In the genomic region with DNA sequence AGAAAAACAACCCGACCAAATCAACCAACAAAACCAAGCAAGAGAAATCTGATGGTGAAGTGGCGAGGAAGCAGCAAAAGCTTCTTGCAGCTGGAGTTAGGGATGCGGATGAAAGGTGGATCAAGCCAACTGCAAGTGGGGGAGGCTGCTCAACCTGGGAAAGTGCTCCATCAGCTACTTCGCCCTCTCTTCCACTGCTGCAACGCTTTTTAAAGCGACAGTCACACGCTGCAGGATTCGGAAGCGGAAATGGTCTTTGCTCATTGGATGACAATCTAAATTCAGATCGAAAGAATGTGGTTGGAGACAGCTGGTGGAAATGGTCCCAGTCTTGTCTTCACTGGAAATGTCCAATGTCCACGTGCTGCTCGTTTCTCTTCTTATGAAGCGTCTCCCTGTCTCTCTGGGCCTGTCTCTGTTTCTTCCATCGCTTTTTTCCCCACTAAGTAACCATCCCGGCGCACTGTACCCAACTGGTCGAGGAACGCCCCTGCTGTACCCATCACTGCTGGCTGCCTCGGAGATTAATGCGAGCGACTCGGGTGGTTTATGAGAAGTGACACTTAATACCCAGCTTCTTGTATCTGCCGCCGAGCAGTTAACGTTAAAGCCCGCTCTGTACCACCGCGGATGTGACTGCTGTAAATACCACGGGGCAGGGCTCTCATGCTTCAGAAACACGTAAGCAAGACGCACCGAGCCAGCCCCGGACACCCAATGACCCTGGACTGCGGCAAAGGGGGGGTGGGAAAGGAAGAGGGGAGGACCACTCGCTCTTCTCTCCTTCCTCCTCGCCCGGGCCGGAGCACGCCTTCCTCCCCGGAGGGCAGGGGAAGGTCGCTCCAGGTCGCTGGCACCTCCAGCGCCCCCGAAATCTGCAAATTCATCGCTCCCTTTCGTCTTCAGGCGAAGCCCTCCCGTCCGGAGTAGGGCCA, we compare ENCODE assay signal across 2 cellular contexts.
TF ChIP-seq lines count a peak whose summit lies in the region.

No MANE protein-coding gene starts in this region.

TF ChIP-seq in SK-N-SH, 30 proteins besides CTCF, POLR2A, EP300 and RAD21 (continued from another document):
- TF ChIP-seq, protein P1, sequence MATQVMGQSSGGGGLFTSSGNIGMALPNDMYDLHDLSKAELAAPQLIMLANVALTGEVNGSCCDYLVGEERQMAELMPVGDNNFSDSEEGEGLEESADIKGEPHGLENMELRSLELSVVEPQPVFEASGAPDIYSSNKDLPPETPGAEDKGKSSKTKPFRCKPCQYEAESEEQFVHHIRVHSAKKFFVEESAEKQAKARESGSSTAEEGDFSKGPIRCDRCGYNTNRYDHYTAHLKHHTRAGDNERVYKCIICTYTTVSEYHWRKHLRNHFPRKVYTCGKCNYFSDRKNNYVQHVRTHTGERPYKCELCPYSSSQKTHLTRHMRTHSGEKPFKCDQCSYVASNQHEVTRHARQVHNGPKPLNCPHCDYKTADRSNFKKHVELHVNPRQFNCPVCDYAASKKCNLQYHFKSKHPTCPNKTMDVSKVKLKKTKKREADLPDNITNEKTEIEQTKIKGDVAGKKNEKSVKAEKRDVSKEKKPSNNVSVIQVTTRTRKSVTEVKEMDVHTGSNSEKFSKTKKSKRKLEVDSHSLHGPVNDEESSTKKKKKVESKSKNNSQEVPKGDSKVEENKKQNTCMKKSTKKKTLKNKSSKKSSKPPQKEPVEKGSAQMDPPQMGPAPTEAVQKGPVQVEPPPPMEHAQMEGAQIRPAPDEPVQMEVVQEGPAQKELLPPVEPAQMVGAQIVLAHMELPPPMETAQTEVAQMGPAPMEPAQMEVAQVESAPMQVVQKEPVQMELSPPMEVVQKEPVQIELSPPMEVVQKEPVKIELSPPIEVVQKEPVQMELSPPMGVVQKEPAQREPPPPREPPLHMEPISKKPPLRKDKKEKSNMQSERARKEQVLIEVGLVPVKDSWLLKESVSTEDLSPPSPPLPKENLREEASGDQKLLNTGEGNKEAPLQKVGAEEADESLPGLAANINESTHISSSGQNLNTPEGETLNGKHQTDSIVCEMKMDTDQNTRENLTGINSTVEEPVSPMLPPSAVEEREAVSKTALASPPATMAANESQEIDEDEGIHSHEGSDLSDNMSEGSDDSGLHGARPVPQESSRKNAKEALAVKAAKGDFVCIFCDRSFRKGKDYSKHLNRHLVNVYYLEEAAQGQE (IDR thresholded peaks at IDR 0.05; ENCODE audit: low read depth, low read length) = no peak
- no peak for TF ChIP-seq MEF2A (IDR thresholded peaks at IDR 0.05; ENCODE audit: borderline replicate concordance, low read depth)
- TF ChIP-seq, protein P2, sequence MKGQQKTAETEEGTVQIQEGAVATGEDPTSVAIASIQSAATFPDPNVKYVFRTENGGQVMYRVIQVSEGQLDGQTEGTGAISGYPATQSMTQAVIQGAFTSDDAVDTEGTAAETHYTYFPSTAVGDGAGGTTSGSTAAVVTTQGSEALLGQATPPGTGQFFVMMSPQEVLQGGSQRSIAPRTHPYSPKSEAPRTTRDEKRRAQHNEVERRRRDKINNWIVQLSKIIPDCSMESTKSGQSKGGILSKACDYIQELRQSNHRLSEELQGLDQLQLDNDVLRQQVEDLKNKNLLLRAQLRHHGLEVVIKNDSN (IDR thresholded peaks at IDR 0.05; ENCODE audit: borderline replicate concordance, low read depth) = no peak
- TF ChIP-seq, protein P3, sequence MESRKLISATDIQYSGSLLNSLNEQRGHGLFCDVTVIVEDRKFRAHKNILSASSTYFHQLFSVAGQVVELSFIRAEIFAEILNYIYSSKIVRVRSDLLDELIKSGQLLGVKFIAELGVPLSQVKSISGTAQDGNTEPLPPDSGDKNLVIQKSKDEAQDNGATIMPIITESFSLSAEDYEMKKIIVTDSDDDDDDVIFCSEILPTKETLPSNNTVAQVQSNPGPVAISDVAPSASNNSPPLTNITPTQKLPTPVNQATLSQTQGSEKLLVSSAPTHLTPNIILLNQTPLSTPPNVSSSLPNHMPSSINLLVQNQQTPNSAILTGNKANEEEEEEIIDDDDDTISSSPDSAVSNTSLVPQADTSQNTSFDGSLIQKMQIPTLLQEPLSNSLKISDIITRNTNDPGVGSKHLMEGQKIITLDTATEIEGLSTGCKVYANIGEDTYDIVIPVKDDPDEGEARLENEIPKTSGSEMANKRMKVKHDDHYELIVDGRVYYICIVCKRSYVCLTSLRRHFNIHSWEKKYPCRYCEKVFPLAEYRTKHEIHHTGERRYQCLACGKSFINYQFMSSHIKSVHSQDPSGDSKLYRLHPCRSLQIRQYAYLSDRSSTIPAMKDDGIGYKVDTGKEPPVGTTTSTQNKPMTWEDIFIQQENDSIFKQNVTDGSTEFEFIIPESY (IDR thresholded peaks at IDR 0.05; ENCODE audit: borderline replicate concordance, low read depth) = no peak
- no peak for TF ChIP-seq ELF1 (IDR thresholded peaks at IDR 0.05)
- TF ChIP-seq FOXM1 (IDR thresholded peaks at IDR 0.05; ENCODE audit: low read depth) = no peak
- no peak for TF ChIP-seq SIN3A (IDR thresholded peaks at IDR 0.05; ENCODE audit: borderline replicate concordance, low read depth, low read length)
- TF ChIP-seq, protein P4, sequence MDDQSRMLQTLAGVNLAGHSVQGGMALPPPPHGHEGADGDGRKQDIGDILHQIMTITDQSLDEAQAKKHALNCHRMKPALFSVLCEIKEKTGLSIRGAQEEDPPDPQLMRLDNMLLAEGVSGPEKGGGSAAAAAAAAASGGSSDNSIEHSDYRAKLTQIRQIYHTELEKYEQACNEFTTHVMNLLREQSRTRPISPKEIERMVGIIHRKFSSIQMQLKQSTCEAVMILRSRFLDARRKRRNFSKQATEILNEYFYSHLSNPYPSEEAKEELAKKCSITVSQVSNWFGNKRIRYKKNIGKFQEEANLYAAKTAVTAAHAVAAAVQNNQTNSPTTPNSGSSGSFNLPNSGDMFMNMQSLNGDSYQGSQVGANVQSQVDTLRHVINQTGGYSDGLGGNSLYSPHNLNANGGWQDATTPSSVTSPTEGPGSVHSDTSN (IDR thresholded peaks at IDR 0.05) = no peak
- no peak for TF ChIP-seq GABPA (IDR thresholded peaks at IDR 0.05; ENCODE audit: low read depth)
- TF ChIP-seq YY1 (IDR thresholded peaks at IDR 0.05; ENCODE audit: low read depth) = no peak
- TF ChIP-seq TCF12 (IDR thresholded peaks at IDR 0.05) = no peak

TF ChIP-seq in SK-N-SH treated with all-trans-retinoic acid at 6 μM for 48 hours, 23 proteins besides CTCF, POLR2A, EP300 and RAD21 (continued from another document):
- TF ChIP-seq, protein P5, sequence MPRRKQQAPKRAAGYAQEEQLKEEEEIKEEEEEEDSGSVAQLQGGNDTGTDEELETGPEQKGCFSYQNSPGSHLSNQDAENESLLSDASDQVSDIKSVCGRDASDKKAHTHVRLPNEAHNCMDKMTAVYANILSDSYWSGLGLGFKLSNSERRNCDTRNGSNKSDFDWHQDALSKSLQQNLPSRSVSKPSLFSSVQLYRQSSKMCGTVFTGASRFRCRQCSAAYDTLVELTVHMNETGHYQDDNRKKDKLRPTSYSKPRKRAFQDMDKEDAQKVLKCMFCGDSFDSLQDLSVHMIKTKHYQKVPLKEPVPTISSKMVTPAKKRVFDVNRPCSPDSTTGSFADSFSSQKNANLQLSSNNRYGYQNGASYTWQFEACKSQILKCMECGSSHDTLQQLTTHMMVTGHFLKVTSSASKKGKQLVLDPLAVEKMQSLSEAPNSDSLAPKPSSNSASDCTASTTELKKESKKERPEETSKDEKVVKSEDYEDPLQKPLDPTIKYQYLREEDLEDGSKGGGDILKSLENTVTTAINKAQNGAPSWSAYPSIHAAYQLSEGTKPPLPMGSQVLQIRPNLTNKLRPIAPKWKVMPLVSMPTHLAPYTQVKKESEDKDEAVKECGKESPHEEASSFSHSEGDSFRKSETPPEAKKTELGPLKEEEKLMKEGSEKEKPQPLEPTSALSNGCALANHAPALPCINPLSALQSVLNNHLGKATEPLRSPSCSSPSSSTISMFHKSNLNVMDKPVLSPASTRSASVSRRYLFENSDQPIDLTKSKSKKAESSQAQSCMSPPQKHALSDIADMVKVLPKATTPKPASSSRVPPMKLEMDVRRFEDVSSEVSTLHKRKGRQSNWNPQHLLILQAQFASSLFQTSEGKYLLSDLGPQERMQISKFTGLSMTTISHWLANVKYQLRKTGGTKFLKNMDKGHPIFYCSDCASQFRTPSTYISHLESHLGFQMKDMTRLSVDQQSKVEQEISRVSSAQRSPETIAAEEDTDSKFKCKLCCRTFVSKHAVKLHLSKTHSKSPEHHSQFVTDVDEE (CRISPR knock-in tag; IDR thresholded peaks at IDR 0.05) = no peak
- TF ChIP-seq OSR1 (CRISPR knock-in tag; IDR thresholded peaks at IDR 0.05) = no peak
- TF ChIP-seq ARNTL (CRISPR knock-in tag; IDR thresholded peaks at IDR 0.05; ENCODE audit: borderline replicate concordance, low read depth) = no peak
- TF ChIP-seq, protein P6, sequence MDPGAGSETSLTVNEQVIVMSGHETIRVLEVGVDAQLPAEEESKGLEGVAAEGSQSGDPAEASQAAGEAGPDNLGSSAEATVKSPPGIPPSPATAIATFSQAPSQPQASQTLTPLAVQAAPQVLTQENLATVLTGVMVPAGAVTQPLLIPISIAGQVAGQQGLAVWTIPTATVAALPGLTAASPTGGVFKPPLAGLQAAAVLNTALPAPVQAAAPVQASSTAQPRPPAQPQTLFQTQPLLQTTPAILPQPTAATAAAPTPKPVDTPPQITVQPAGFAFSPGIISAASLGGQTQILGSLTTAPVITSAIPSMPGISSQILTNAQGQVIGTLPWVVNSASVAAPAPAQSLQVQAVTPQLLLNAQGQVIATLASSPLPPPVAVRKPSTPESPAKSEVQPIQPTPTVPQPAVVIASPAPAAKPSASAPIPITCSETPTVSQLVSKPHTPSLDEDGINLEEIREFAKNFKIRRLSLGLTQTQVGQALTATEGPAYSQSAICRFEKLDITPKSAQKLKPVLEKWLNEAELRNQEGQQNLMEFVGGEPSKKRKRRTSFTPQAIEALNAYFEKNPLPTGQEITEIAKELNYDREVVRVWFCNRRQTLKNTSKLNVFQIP (CRISPR knock-in tag; IDR thresholded peaks at IDR 0.05; ENCODE audit: borderline replicate concordance, low read depth) = no peak
- no peak for TF ChIP-seq ESRRG (CRISPR knock-in tag; IDR thresholded peaks at IDR 0.05)
- no peak for TF ChIP-seq ZNF565 (CRISPR knock-in tag; conservative IDR thresholded peaks at IDR 0.05; ENCODE audit: low read depth)
- TF ChIP-seq ZNF8 (CRISPR knock-in tag; IDR thresholded peaks at IDR 0.05) = no peak
